In genomic region chr9:121233906-121234901, GRCh38 we compare ENCODE assay signal across 15 cellular contexts. TPM values are rescaled to one million over a fixed set of nuclear protein-coding genes. Genes with fewer than 3 reads are reported as not detected.
DNase-seq lines count a peak whose midpoint lies in the region; ATAC-seq, FAIRE-seq and TF ChIP-seq lines count a peak whose summit lies in the region.
"Had no signal": no experiment of that assay in that cellular context is flagged by ENCODE, and none has a peak within 500 bp of the region (broad histone marks: within the 10 kb centered on the region; RNA-seq: fewer than 3 reads in every experiment).

No MANE protein-coding gene starts in this region.

- DNase-seq in GM23248, result peak; percentile 65
- peak; percentile 71 for DNase-seq in MV-4-11 (lab: John Stamatoyannopoulos, UW)
- peak; percentile 28 to 84 (median 56) for DNase-seq in K562 (ENCODE audit: extremely low read depth in 1 of 4, low spot score in 3 of 4)
- no peak for DNase-seq in naive thymus-derived CD4-positive, alpha-beta T cell
- no peak for DNase-seq in GM20000 (ENCODE audit: low spot score)
- DNase-seq in NCI-H524 (lab: John Stamatoyannopoulos, UW), result no peak
- DNase-seq: activated CD4-positive, alpha-beta T cell treated with anti-CD3 and anti-CD28 coated beads for 4 hours; activated gamma-delta T cell treated with Interleukin-2 at 50 U/mL for 16 hours; colonic mucosa; DND-41; heart left ventricle; NCI-H1417 treated with DMSO at 0.1 percent for 48 hours; Right ventricle myocardium superior had no signal

- peaks cover 0 to 35% (median 12%) of the 10 kb centered on the region in 5 donors for H3K36me3 Mint-ChIP-seq in naive thymus-derived CD4-positive, alpha-beta T cell

- peaks cover 0 to 5% (median 0%) of the 10 kb centered on the region in 5 donors for H3K27me3 Mint-ChIP-seq in naive thymus-derived CD4-positive, alpha-beta T cell

- H3K9ac ChIP-seq in GM23248 (no peak overlapping the region), K562 (ENCODE audit: insufficient read depth in 1 of 2, low read depth in 2 of 2, low read length in 2 of 2) (peak overlapping the region in 1 of 2 experiments; percentile 30; a peak in 3 of 4 replicates)

- H3K79me2 ChIP-seq in GM23248 (ENCODE audit: insufficient read depth) (no peaks in the 10 kb centered on the region), K562 (ENCODE audit: control insufficient read depth, insufficient read depth, low read length) (no peaks in the 10 kb centered on the region)

- POLR2A ChIA-PET in K562 (lab: Yijun Ruan, JAX), result interaction anchor here (0.6 to 1.8 kb wide), 7 partner anchors 8 to 59 kb away, joined by 3 to 9 read pairs (median 4); partner anchors contain the start of gene GSN
- POLR2A ChIA-PET in naive thymus-derived CD4-positive, alpha-beta T cell (lab: Charles Lee), result no interaction called here

- H3K27me3 ChIP-seq in GM23248 (replicated peaks; ENCODE audit: insufficient read depth) (no peaks in the 10 kb centered on the region), K562 (ENCODE audit: control insufficient read depth in 2 of 2, insufficient read depth in 2 of 2, low read length in 2 of 2) (no peaks in the 10 kb centered on the region)
- no peaks in the 10 kb centered on the region for H3K27me3 ChIP-seq in naive thymus-derived CD4-positive, alpha-beta T cell (ENCODE audit: control insufficient read depth in 2 of 2, insufficient read depth in 2 of 2, low read length in 2 of 2)
- H3K27me3 ChIP-seq: colonic mucosa, heart left ventricle had no signal

- no peak overlapping the region for H3K4me3 Mint-ChIP-seq in naive thymus-derived CD4-positive, alpha-beta T cell

- TF ChIP-seq RAD21 in K562 (CRISPR knock-in tag; conservative IDR thresholded peaks at IDR 0.05 in 1 of 2, IDR thresholded peaks at IDR 0.05 in 1 of 2), result no peak

- no peaks in the 10 kb centered on the region for H3K9me1 ChIP-seq in K562 (ENCODE audit: control insufficient read depth, insufficient read depth, low read length)

- peak; percentile 69; the same call in 1 of the 2 replicates for TF ChIP-seq EP300 in K562 (IDR thresholded peaks at IDR 0.05; ENCODE audit: low read length)

- BruUV-seq in K562 (replicated peaks; lab: Mats Ljungman, UMichigan), result no TSS peak

- CTCF ChIA-PET in K562 (lab: Yijun Ruan, JAX; ENCODE audit: low intra/inter-chr PET ratio), result no interaction called here
- CTCF ChIA-PET in naive thymus-derived CD4-positive, alpha-beta T cell (lab: Charles Lee), result no interaction called here

- whole genome bisulfite sequencing in GM23248 (ENCODE audit: low coverage in 1 of 2, low lambda C conversion rate in 2 of 2, missing lambda C conversion rate in 2 of 2), 2 experiments, result 65 to 66% methylated on average over 12 of the region's 12 CpGs
- 17% methylated on average over 12 of the region's 12 CpGs for WGBS in K562 (ENCODE audit: insufficient coverage, low coverage, missing lambda C conversion rate)

- in situ Hi-C loops in GM23248 (cut with MboI), result no loop called here
- in situ Hi-C loops in K562 (cut with MboI), result no loop called here

- H4K20me1 ChIP-seq in GM23248 (ENCODE audit: insufficient read depth) (no peaks in the 10 kb centered on the region), K562 (replicated peaks; ENCODE audit: control insufficient read depth, insufficient read depth, low read length) (no peaks in the 10 kb centered on the region)

- peaks cover 4% of the 10 kb centered on the region; the same call in 1 of the 2 replicates for H3F3A ChIP-seq in GM23248 (ENCODE audit: insufficient read depth)

- intact Hi-C loops in K562 (cut with micrococcal nuclease), result no loop called here
- intact Hi-C loops in naive thymus-derived CD4-positive, alpha-beta T cell (cut with micrococcal nuclease), result no loop called here

- H3K4me3 ChIP-seq in GM23248, result no peak overlapping the region
- H3K4me3 ChIP-seq in K562, result no peak overlapping the region
- H3K4me3 ChIP-seq in naive thymus-derived CD4-positive, alpha-beta T cell (ENCODE audit: low read length), result no peak overlapping the region
- H3K4me3 ChIP-seq: colonic mucosa, heart left ventricle, thoracic aorta had no signal

- ATAC-seq in K562 (peak; percentile 91), GM21723 (IDR thresholded peaks at IDR 0.05; ENCODE audit: unreplicated experiment) (no peak)
- peak; percentile 76 for ATAC-seq in naive thymus-derived CD4-positive, alpha-beta T cell

- no peak overlapping the region for H3K27ac Mint-ChIP-seq in naive thymus-derived CD4-positive, alpha-beta T cell

- H3K36me3 ChIP-seq in GM23248 (ENCODE audit: low read depth) (no peaks in the 10 kb centered on the region), K562 (ENCODE audit: control insufficient read depth, insufficient read depth, low read length) (no peaks in the 10 kb centered on the region; the same call in 2 of the 3 replicates)
- H3K36me3 ChIP-seq in naive thymus-derived CD4-positive, alpha-beta T cell (ENCODE audit: control insufficient read depth in 2 of 3, insufficient read depth in 3 of 3, low read length in 3 of 3), result no peaks in the 10 kb centered on the region
- H3K36me3 ChIP-seq: colonic mucosa, heart left ventricle, thoracic aorta had no signal

- peak; percentile 47; the same call in 1 of the 2 replicates for TF ChIP-seq POLR2A in K562 (conservative IDR thresholded peaks at IDR 0.05)

- H2AFZ ChIP-seq in GM23248, result peak overlapping the region; percentile 30; the same call in 1 of the 2 replicates
- peak overlapping the region; percentile 84 for H2AFZ ChIP-seq in K562 (ENCODE audit: low read depth, low read length)

- no peaks in the 10 kb centered on the region for H3K9me2 ChIP-seq in GM23248 (ENCODE audit: insufficient read depth)

- H3K27ac ChIP-seq in GM23248, result 0 out of 2 replicates have a peak overlapping the region, but pooled peaks have one; percentile 16
- peak overlapping the region; percentile 68 for H3K27ac ChIP-seq in K562 (ENCODE audit: extremely low read depth, low read depth, low read length)
- no peak overlapping the region for H3K27ac ChIP-seq in naive thymus-derived CD4-positive, alpha-beta T cell (ENCODE audit: low read depth, low read length)
- H3K27ac ChIP-seq: colonic mucosa, heart left ventricle, thoracic aorta had no signal

- H3K9me3 Mint-ChIP-seq in naive thymus-derived CD4-positive, alpha-beta T cell, result peaks cover 0 to 2% (median 0%) of the 10 kb centered on the region in 11 donors

- H3K4me2 ChIP-seq in GM23248 (ENCODE audit: unreplicated experiment) (peak overlapping the region; percentile 33), K562 (ENCODE audit: insufficient read depth, low read length) (peak overlapping the region; percentile 51; the same call in 1 of the 2 replicates)

- peaks cover 0 to 3% (median 0%) of the 10 kb centered on the region in 7 donors for H3K4me1 Mint-ChIP-seq in naive thymus-derived CD4-positive, alpha-beta T cell

- TF ChIP-seq CTCF in K562 (IDR thresholded peaks at IDR 0.05 in 2 of 3, conservative IDR thresholded peaks at IDR 0.05 in 1 of 3; ENCODE audit: insufficient read depth in 2 of 3, low read depth in 1 of 3, low read length in 3 of 3) (no peak), GM20000 (IDR thresholded peaks at IDR 0.05; ENCODE audit: extremely low read depth, missing control alignments) (no peak)

- H3K4me1 ChIP-seq in GM23248 (ENCODE audit: insufficient read depth), result peaks cover 20% of the 10 kb centered on the region
- peaks cover 12 to 25% of the 10 kb centered on the region in 2 experiments; a peak in 4 of 5 replicates for H3K4me1 ChIP-seq in K562 (replicated peaks in 1 of 2; ENCODE audit: control insufficient read depth in 2 of 2, insufficient read depth in 2 of 2, low read length in 2 of 2)
- no peaks in the 10 kb centered on the region for H3K4me1 ChIP-seq in naive thymus-derived CD4-positive, alpha-beta T cell (ENCODE audit: control insufficient read depth in 2 of 2, insufficient read depth in 2 of 2, low read length in 2 of 2)
- H3K4me1 ChIP-seq: colonic mucosa had no signal

- no peaks in the 10 kb centered on the region for H3K9me3 ChIP-seq in GM23248 (ENCODE audit: low read depth)
- H3K9me3 ChIP-seq in K562 (replicated peaks; ENCODE audit: control insufficient read depth, insufficient read depth, low read depth, low read length), result no peaks in the 10 kb centered on the region
- no peaks in the 10 kb centered on the region for H3K9me3 ChIP-seq in naive thymus-derived CD4-positive, alpha-beta T cell (ENCODE audit: control insufficient read depth in 2 of 3, low read length in 3 of 3)
- H3K9me3 ChIP-seq: colonic mucosa, heart left ventricle, thoracic aorta had no signal

- FAIRE-seq in K562 (lab: Jason Lieb, UNC), result peak; percentile 91

RNA-seq across cellular contexts. Expression of gene RAB14, which starts 32.5 kb away (rescaled TPM):
- total RNA-seq in GM23248 (2014; rRNA removed; shearing (Covaris generic)), result 25.8 and 28.8 TPM in 2 replicates
- polyA plus RNA-seq in GM23248 (2016; fragmentation: Nextera tagmentation; extraction: Ambion mirVana) (75.9 and 79.5 TPM in 2 replicates), K562 (2011; rRNA removed) (17.6 and 19.8 TPM in 2 replicates), K562 (2014; fragmentation: Illumina TruSeq; extraction: Trizol) (32.4 and 35.8 TPM in 2 replicates), K562 (2014; fragmentation: Nextera tagmentation; extraction: Ambion mirVana) (10 to 100 TPM; 20.2 to 20.9 TPM), K562 (2014; rRNA removed) (15.9 and 16.7 TPM in 2 replicates)
- total RNA-seq in K562 (2011; cell fraction: chromatin; rRNA removed; ENCODE audit: low replicate concordance), result 10.7 and 28.6 TPM in 2 replicates
- 6.7 and 7.6 TPM in 2 replicates for total RNA-seq in K562 (2011; cell fraction: nucleolus; rRNA removed)
- total RNA-seq in K562 (2011; cell fraction: nucleoplasm; rRNA removed), result 20.8 and 42.9 TPM in 2 replicates
- total RNA-seq in K562 (2014; rRNA removed) (10.3 and 11.8 TPM in 2 replicates), K562 (2014; rRNA removed; fragmentation: Illumina TruSeq; extraction: Trizol) (25.5 and 26.8 TPM in 2 replicates), K562 (2015; rRNA removed; fragmentation: Illumina TruSeq; extraction: Trizol) (23.6 and 25.4 TPM in 2 replicates), K562 (2021) (41.8 and 48.4 TPM in 2 replicates)
- 4.0 and 10.5 TPM in 2 replicates for polyA plus RNA-seq in K562 (2011; cell fraction: cytosol; rRNA removed)
- 11.3 and 16.5 TPM in 2 replicates for polyA plus RNA-seq in K562 (2011; cell fraction: nucleus; rRNA removed)
- 30.3 and 32.9 TPM in 2 replicates for polyA plus RNA-seq in K562 (2012)
- polyA minus RNA-seq in K562 (2011; rRNA and poly(A)+ RNA removed), result 14.8 and 18.2 TPM in 2 replicates
- 12.5 and 15.7 TPM in 2 replicates for polyA minus RNA-seq in K562 (2011; cell fraction: cytosol; rRNA and poly(A)+ RNA removed)
- polyA minus RNA-seq in K562 (2011; cell fraction: nucleus; rRNA and poly(A)+ RNA removed), result 10.0 and 16.6 TPM in 2 replicates
- 10 to 100 TPM; 43.9 to 66.5 (median 60.7) TPM for total RNA-seq in naive thymus-derived CD4-positive, alpha-beta T cell
- 10 to 100 TPM; 30.5 to 38.7 TPM for polyA plus RNA-seq in naive thymus-derived CD4-positive, alpha-beta T cell

RNA-seq across cellular contexts. Expression of gene GSN, which starts 33.8 kb away (rescaled TPM):
- total RNA-seq in GM23248 (2014; rRNA removed; shearing (Covaris generic)), result 387 and 393 TPM in 2 replicates
- 258 and 265 TPM in 2 replicates for polyA plus RNA-seq in GM23248 (2016; fragmentation: Nextera tagmentation; extraction: Ambion mirVana)
- 15.3 and 27.0 TPM in 2 replicates for total RNA-seq in K562 (2011; cell fraction: chromatin; rRNA removed; ENCODE audit: low replicate concordance)
- total RNA-seq in K562 (2011; cell fraction: nucleolus; rRNA removed), result 9.9 and 11.0 TPM in 2 replicates
- total RNA-seq in K562 (2011; cell fraction: nucleoplasm; rRNA removed), result 8.1 and 9.2 TPM in 2 replicates
- total RNA-seq in K562 (2014; rRNA removed), result 8.2 and 10.8 TPM in 2 replicates
- 3.3 and 3.5 TPM in 2 replicates for total RNA-seq in K562 (2014; rRNA removed; fragmentation: Illumina TruSeq; extraction: Trizol)
- total RNA-seq in K562 (2015; rRNA removed; fragmentation: Illumina TruSeq; extraction: Trizol), result 12.3 and 12.4 TPM in 2 replicates
- 9.0 and 9.6 TPM in 2 replicates for total RNA-seq in K562 (2021)
- 16.6 and 24.2 TPM in 2 replicates for polyA plus RNA-seq in K562 (2011; rRNA removed)
- polyA plus RNA-seq in K562 (2011; cell fraction: cytosol; rRNA removed), result 27.5 and 34.5 TPM in 2 replicates
- polyA plus RNA-seq in K562 (2011; cell fraction: nucleus; rRNA removed), result 15.8 and 17.0 TPM in 2 replicates
- 11.2 and 34.5 TPM in 2 replicates for polyA plus RNA-seq in K562 (2012)
- 5.2 and 7.4 TPM in 2 replicates for polyA plus RNA-seq in K562 (2014; fragmentation: Illumina TruSeq; extraction: Trizol)
- polyA plus RNA-seq in K562 (2014; fragmentation: Nextera tagmentation; extraction: Ambion mirVana), result under 1 TPM; 0.39 to 0.41 TPM
- polyA plus RNA-seq in K562 (2014; rRNA removed), result 7.5 and 11.2 TPM in 2 replicates
- 23.7 and 31.3 TPM in 2 replicates for polyA minus RNA-seq in K562 (2011; rRNA and poly(A)+ RNA removed)
- 24.8 and 27.9 TPM in 2 replicates for polyA minus RNA-seq in K562 (2011; cell fraction: cytosol; rRNA and poly(A)+ RNA removed)
- polyA minus RNA-seq in K562 (2011; cell fraction: nucleus; rRNA and poly(A)+ RNA removed), result 6.2 and 9.0 TPM in 2 replicates
- 10 to 100 TPM in 1 of 5 experiments, 1 to 10 TPM in 4; 4.2 to 34.6 (median 7.8) TPM for total RNA-seq in naive thymus-derived CD4-positive, alpha-beta T cell
- polyA plus RNA-seq in naive thymus-derived CD4-positive, alpha-beta T cell, result 1 to 10 TPM; 2.9 to 3.9 TPM

Comparison
In these comparisons a context has a peak if more than half of its experiments do, and no peak if none do; other contexts are left out.
1. DNase-seq: peak in GM23248 (single experiment), MV-4-11 (single experiment) and K562 (4 of 4); none in naive thymus-derived CD4-positive, alpha-beta T cell (0 of 9), GM20000 (single experiment) and NCI-H524 (0 of 2).
2. RNA of gene GSN, which starts 33.8 kb away (total RNA-seq): 387 to 393 TPM in GM23248; 3.3 to 27.0 TPM in K562 and 4.2 to 34.6 TPM in naive thymus-derived CD4-positive, alpha-beta T cell; every median in the first group is over 10 times any median in the second.